Comparison of ENCODE assay signal across 14 cellular contexts in genomic region chr17:37312137-37312923, GRCh38.
DNase-seq lines count a peak whose midpoint lies in the region; ATAC-seq and TF ChIP-seq lines count a peak whose summit lies in the region.
"Had no signal": no experiment of that assay in that cellular context is flagged by ENCODE, and none has a peak within 500 bp of the region (broad histone marks: within the 10 kb centered on the region; RNA-seq: fewer than 3 reads in every experiment).

No MANE protein-coding gene starts in this region.

- no peak overlapping the region for H3K4me3 ChIP-seq in HUES6 (ENCODE audit: low read depth, low read length)
- H3K4me3 ChIP-seq in mesenchymal stem cell (ENCODE audit: insufficient read depth in 1 of 2, low read depth in 1 of 2, low read length in 2 of 2) = no peak overlapping the region
- no peak overlapping the region for H3K4me3 ChIP-seq in suprapubic skin
- H3K4me3 ChIP-seq: PC-9, SK-N-MC had no signal

- H3K23ac ChIP-seq in mesenchymal stem cell (ENCODE audit: low read length in 2 of 2) = no peak overlapping the region

- H3K27ac ChIP-seq in HUES6 (ENCODE audit: low read depth, low read length) (peak overlapping the region; percentile 66), mesenchymal stem cell (ENCODE audit: low read length, poor library complexity, severe bottlenecking) (no peak overlapping the region), suprapubic skin (no peak overlapping the region)
- H3K27ac ChIP-seq: KMS-11, PC-9, SK-N-MC had no signal

- TF ChIP-seq EP300 in suprapubic skin (IDR thresholded peaks at IDR 0.05) = no peak

- H3K9me3 Mint-ChIP-seq in WTC11 (peaks cover 7% of the 10 kb centered on the region; the same call in 1 of the 2 replicates), CD14-positive monocyte (peaks cover 0 to 2% (median 0%) of the 10 kb centered on the region in 7 donors)
- H3K9me3 Mint-ChIP-seq: CD4-positive, alpha-beta memory T cell; T-cell had no signal

- CTCF ChIA-PET in WTC11 (lab: Charles Lee) = no interaction called here

- no peak overlapping the region for H3K4ac ChIP-seq in mesenchymal stem cell (ENCODE audit: low read depth in 1 of 2, low read length in 2 of 2)

- H3K36me3 ChIP-seq in HUES6 (ENCODE audit: control insufficient read depth, insufficient read depth, low read length) (peaks cover 15% of the 10 kb centered on the region), mesenchymal stem cell (ENCODE audit: control insufficient read depth in 1 of 2, insufficient read depth in 2 of 2, low read depth in 1 of 2, low read length in 2 of 2) (peaks cover 0 to 19% of the 10 kb centered on the region in 2 experiments), suprapubic skin (no peaks in the 10 kb centered on the region)

- intact Hi-C loops in CD14-positive monocyte (cut with micrococcal nuclease) = no loop called here

- H3K27me3 ChIP-seq in HUES6 (ENCODE audit: control insufficient read depth, insufficient read depth, low read length) (no peaks in the 10 kb centered on the region), mesenchymal stem cell (ENCODE audit: control insufficient read depth in 1 of 2, insufficient read depth in 1 of 2, low read length in 2 of 2) (no peaks in the 10 kb centered on the region), suprapubic skin (no peaks in the 10 kb centered on the region)

- 100% methylated on average over 2 of the region's 3 CpGs for WGBS in mesenchymal stem cell
- WGBS in suprapubic skin = 85% methylated on average over 3 of the region's 3 CpGs

- H3K14ac ChIP-seq in mesenchymal stem cell (ENCODE audit: low read length in 2 of 2) = no peak overlapping the region

- H3K27ac Mint-ChIP-seq in WTC11 (peak overlapping the region; percentile 35), CD14-positive monocyte (no peak overlapping the region)
- H3K27ac Mint-ChIP-seq: T-cell had no signal

- H3K9me3 ChIP-seq in HUES6 (ENCODE audit: control insufficient read depth, insufficient read depth, low read depth, low read length) (no peaks in the 10 kb centered on the region), mesenchymal stem cell (ENCODE audit: control insufficient read depth, low read length) (no peaks in the 10 kb centered on the region), suprapubic skin (no peaks in the 10 kb centered on the region)

- H2AFZ ChIP-seq in mesenchymal stem cell (ENCODE audit: low read depth, low read length) = no peak overlapping the region
- H2AFZ ChIP-seq: PC-9 had no signal

- peaks cover 15% of the 10 kb centered on the region for H3K4me1 Mint-ChIP-seq in WTC11
- H3K4me1 Mint-ChIP-seq in CD14-positive monocyte = peaks cover 8% of the 10 kb centered on the region
- H3K4me1 Mint-ChIP-seq: T-cell had no signal

- H4K91ac ChIP-seq in mesenchymal stem cell (ENCODE audit: low read length) = no peak overlapping the region

- H2AK5ac ChIP-seq in mesenchymal stem cell (ENCODE audit: low read length, severe bottlenecking) = no peak overlapping the region

- no peak overlapping the region for H2BK5ac ChIP-seq in mesenchymal stem cell (ENCODE audit: low read depth, low read length, poor library complexity, severe bottlenecking)

- no peak overlapping the region for H2BK15ac ChIP-seq in mesenchymal stem cell (ENCODE audit: low read depth, poor library complexity, severe bottlenecking)

- no peak overlapping the region for H3K9ac ChIP-seq in HUES6 (ENCODE audit: low read length)
- no peak overlapping the region for H3K9ac ChIP-seq in mesenchymal stem cell (ENCODE audit: low read length)
- H3K9ac ChIP-seq: KMS-11 had no signal

- no peak for TF ChIP-seq CTCF in WTC11 (IDR thresholded peaks at IDR 0.05)
- TF ChIP-seq CTCF in CD14-positive monocyte (IDR thresholded peaks at IDR 0.05) = no peak
- TF ChIP-seq CTCF in suprapubic skin (IDR thresholded peaks at IDR 0.05) = no peak

- peaks cover 20% of the 10 kb centered on the region for H3K79me1 ChIP-seq in mesenchymal stem cell (replicated peaks; ENCODE audit: low read length, poor library complexity, severe bottlenecking)

- POLR2A ChIA-PET in WTC11 (lab: Charles Lee) = no interaction called here

- TF ChIP-seq POLR2A in suprapubic skin (IDR thresholded peaks at IDR 0.05) = no peak

- H3K36me3 Mint-ChIP-seq in WTC11 (peaks cover 18% of the 10 kb centered on the region), CD14-positive monocyte (peaks cover 2 to 8% of the 10 kb centered on the region in 2 donors)

- H4K8ac ChIP-seq in mesenchymal stem cell (ENCODE audit: low read length) = no peak overlapping the region

- H3K27me3 Mint-ChIP-seq in WTC11 (ENCODE audit: low read depth) (no peaks in the 10 kb centered on the region), CD14-positive monocyte (ENCODE audit: low read depth in 3 of 3) (peaks cover 0 to 1% (median 0%) of the 10 kb centered on the region in 3 donors)
- H3K27me3 Mint-ChIP-seq: CD4-positive, alpha-beta memory T cell; T-cell had no signal

- H3K4me1 ChIP-seq in HUES6 (ENCODE audit: control insufficient read depth, insufficient read depth, low read length) = 0 out of 2 replicates have a peak, but pooled peaks cover 3% of the 10 kb centered on the region
- no peaks in the 10 kb centered on the region for H3K4me1 ChIP-seq in mesenchymal stem cell (ENCODE audit: control insufficient read depth, insufficient read depth, low read depth, low read length)
- H3K4me1 ChIP-seq in suprapubic skin = no peaks in the 10 kb centered on the region

- H3K4me2 ChIP-seq in mesenchymal stem cell (ENCODE audit: low read length, poor library complexity, severe bottlenecking) = no peak overlapping the region
- H3K4me2 ChIP-seq: KMS-11, PC-9 had no signal

- H3K4me3 Mint-ChIP-seq in WTC11 (no peak overlapping the region), CD14-positive monocyte (no peak overlapping the region)
- H3K4me3 Mint-ChIP-seq: CD4-positive, alpha-beta memory T cell; T-cell had no signal

- no peak overlapping the region for H2BK120ac ChIP-seq in mesenchymal stem cell (ENCODE audit: low read depth, low read length)

- ATAC-seq in WTC11 = no peak
- ATAC-seq: T-cell had no signal

- DNase-seq in GM04503 (ENCODE audit: low read depth) = peak; percentile 11
- DNase-seq in WTC11 (ENCODE audit: low spot score) = no peak
- peak; percentile 53 for DNase-seq in mesenchymal stem cell
- no peak for DNase-seq in NCI-H2171 (lab: John Stamatoyannopoulos, UW)
- DNase-seq in CD14-positive monocyte (ENCODE audit: low spot score) = no peak
- no peak for DNase-seq in suprapubic skin (ENCODE audit: low spot score in 2 of 2)
- DNase-seq: CD4-positive, alpha-beta memory T cell; NCI-H2029 treated with DMSO at 0.1 percent for 48 hours; NCI-H524 treated with DMSO at 0.1 percent for 48 hours; PC-9; T-cell had no signal

- H2BK12ac ChIP-seq in mesenchymal stem cell (ENCODE audit: low read length in 2 of 2) = no peak overlapping the region

- no peak overlapping the region for H3K18ac ChIP-seq in mesenchymal stem cell (ENCODE audit: low read depth in 1 of 2, low read length in 2 of 2)

TF ChIP-seq in WTC11, 78 proteins besides CTCF, POLR2A, EP300 and RAD21 (continues in another document):
- TF ChIP-seq SMAD4 (CRISPR knock-in tag; IDR thresholded peaks at IDR 0.05) (no peak), MXD4 (CRISPR knock-in tag; IDR thresholded peaks at IDR 0.05; ENCODE audit: borderline replicate concordance) (no peak), OVOL2 (CRISPR knock-in tag; IDR thresholded peaks at IDR 0.05; ENCODE audit: borderline replicate concordance) (no peak), AFF4 (CRISPR knock-in tag; IDR thresholded peaks at IDR 0.05; ENCODE audit: borderline replicate concordance) (no peak), FOXK1 (CRISPR knock-in tag; IDR thresholded peaks at IDR 0.05) (no peak), ZNF219 (CRISPR knock-in tag; IDR thresholded peaks at IDR 0.05; ENCODE audit: borderline replicate concordance) (no peak), FOXP4 (CRISPR knock-in tag; IDR thresholded peaks at IDR 0.05) (no peak), ZNF396 (CRISPR knock-in tag; IDR thresholded peaks at IDR 0.05; ENCODE audit: borderline replicate concordance) (no peak)

Comparison
In these comparisons a context has a peak if more than half of its experiments do, and no peak if none do; other contexts are left out.
1. DNase-seq: peak in GM04503 (single experiment) and mesenchymal stem cell (single experiment); none in WTC11 (single experiment), NCI-H2171 (single experiment), CD14-positive monocyte (single experiment) and suprapubic skin (0 of 2).